ENCODE assay signal across 18 cellular contexts in genomic region chr6:159966981-159967380, GRCh38.
"Had no signal": no experiment of that assay in that cellular context is flagged by ENCODE, and none has a peak within 500 bp of the region (broad histone marks: within the 10 kb centered on the region; RNA-seq: fewer than 3 reads in every experiment).

No MANE protein-coding gene starts in this region.

- H3K9me3 Mint-ChIP-seq: activated naive CD4-positive, alpha-beta T cell treated with anti-CD3 and anti-CD28 coated beads for 36 hours; activated naive CD8-positive, alpha-beta T cell treated with anti-CD3 and anti-CD28 coated beads, Interleukin-2, amount 50 U/mL, for 24 hours; activated T-helper 17 cell treated with anti-CD3 and anti-CD28 coated beads, Interleukin-2, amount 50 U/mL, for 72 hours; endodermal cell; naive thymus-derived CD8-positive, alpha-beta T cell; T-cell had no signal

- ATAC-seq: activated naive CD8-positive, alpha-beta T cell treated with anti-CD3 and anti-CD28 coated beads, Interleukin-2, amount 50 U/mL, for 24 hours; activated T-helper 17 cell treated with anti-CD3 and anti-CD28 coated beads, Interleukin-2, amount 50 U/mL, for 72 hours; left ventricle myocardium superior; naive thymus-derived CD8-positive, alpha-beta T cell; T-cell had no signal

- H3K27me3 Mint-ChIP-seq: activated naive CD8-positive, alpha-beta T cell treated with anti-CD3 and anti-CD28 coated beads, Interleukin-2, amount 50 U/mL, for 24 hours; activated T-helper 17 cell treated with anti-CD3 and anti-CD28 coated beads, Interleukin-2, amount 50 U/mL, for 72 hours; naive thymus-derived CD8-positive, alpha-beta T cell; T-cell had no signal

- H3K36me3 Mint-ChIP-seq: naive thymus-derived CD8-positive, alpha-beta T cell; T-cell had no signal

- H3K4me3 ChIP-seq: dorsolateral prefrontal cortex, hepatocyte, right atrium auricular region, stomach, testis had no signal

- H3K27ac Mint-ChIP-seq: activated naive CD4-positive, alpha-beta T cell treated with anti-CD3 and anti-CD28 coated beads for 36 hours; activated naive CD8-positive, alpha-beta T cell treated with anti-CD3 and anti-CD28 coated beads, Interleukin-2, amount 50 U/mL, for 24 hours; activated T-helper 17 cell treated with anti-CD3 and anti-CD28 coated beads, Interleukin-2, amount 50 U/mL, for 72 hours; endodermal cell; progenitor cell of endocrine pancreas; T-cell had no signal

- DNase-seq: activated CD4-positive, alpha-beta T cell treated with anti-CD3 and anti-CD28 coated beads, Interleukin-2, amount 50 U/mL, for 1 hour; activated naive CD4-positive, alpha-beta T cell treated with anti-CD3 and anti-CD28 coated beads for 36 hours; activated naive CD8-positive, alpha-beta T cell treated with anti-CD3 and anti-CD28 coated beads, Interleukin-2, amount 50 U/mL, for 24 hours; activated T-cell treated with anti-CD3 and anti-CD28 coated beads for 4 hours; aorta; dorsolateral prefrontal cortex; endodermal cell; kidney; left ventricle myocardium superior; naive thymus-derived CD8-positive, alpha-beta T cell; stomach; T-cell; T-helper 9 cell; testis had no signal

- H3K4me3 Mint-ChIP-seq: activated naive CD8-positive, alpha-beta T cell treated with anti-CD3 and anti-CD28 coated beads, Interleukin-2, amount 50 U/mL, for 24 hours; T-cell had no signal
